ENCODE assay signal across 8 cellular contexts in genomic region chr3:50365080-50365841, GRCh38. TPM values are rescaled to one million over a fixed set of nuclear protein-coding genes. Genes with fewer than 3 reads are reported as not detected.
DNase-seq lines count a peak whose midpoint lies in the region; ATAC-seq and TF ChIP-seq lines count a peak whose summit lies in the region.

No MANE protein-coding gene starts in this region.

- TF ChIP-seq CTCF in GM12864 (IDR thresholded peaks at IDR 0.05; ENCODE audit: low read depth, low read length, missing control alignments) (no peak), coronary artery (IDR thresholded peaks at IDR 0.05) (no peak), right lobe of liver (IDR thresholded peaks at IDR 0.05) (no peak)

- WGBS in right lobe of liver (ENCODE audit: insufficient coverage, low coverage, low lambda C conversion rate, missing lambda C conversion rate), result 1% methylated on average over 11 of the region's 53 CpGs

- H3K27ac Mint-ChIP-seq in activated CD4-positive, alpha-beta T cell treated with anti-CD3 and anti-CD28 coated beads, Interleukin-2, amount 10 ng/mL, durations not matched to agents 24 days and 14 days, result peak overlapping the region; percentile 62

- intact Hi-C loops in activated CD4-positive, alpha-beta T cell treated with anti-CD3 and anti-CD28 coated beads, Interleukin-2, amount 10 ng/mL, durations not matched to agents 24 days and 14 days (cut with micrococcal nuclease), result loop anchor here (1.0 to 2.0 kb wide), 2 partner anchors 14 to 28 kb away; partner anchors contain the start of genes CYB561D2 and NPRL2
- intact Hi-C loops in right lobe of liver (cut with DNase I), result no loop called here

- peak; percentile 88 to 94 (median 90) for ATAC-seq in right lobe of liver

- no peaks in the 10 kb centered on the region for H3K36me3 Mint-ChIP-seq in activated CD4-positive, alpha-beta T cell treated with anti-CD3 and anti-CD28 coated beads, Interleukin-2, amount 10 ng/mL, durations not matched to agents 24 days and 14 days (ENCODE audit: low read depth)

- POLR2A ChIA-PET in HEK293T (lab: Yijun Ruan, JAX), result interaction anchor here (1.2 to 1.8 kb wide), 4 partner anchors 12 to 204 kb away, joined by 3 to 6 read pairs (median 4); partner anchors contain the start of gene HEMK1

- H3K27ac ChIP-seq in coronary artery (peak overlapping the region in 1 of 2 donors; percentile 43), right lobe of liver (no peak overlapping the region)

- peak overlapping the region; percentile 83 for H3K4me3 Mint-ChIP-seq in activated CD4-positive, alpha-beta T cell treated with anti-CD3 and anti-CD28 coated beads, Interleukin-2, amount 10 ng/mL, durations not matched to agents 24 days and 14 days

- CTCF ChIA-PET in HEK293T (lab: Yijun Ruan, JAX), result no interaction called here

- H3K4me1 ChIP-seq in right lobe of liver, result peaks cover 0 to 4% (median 0%) of the 10 kb centered on the region in 4 donors

- H3K4me3 ChIP-seq in GM12864 (ENCODE audit: low read depth, low read length) (peak overlapping the region; percentile 50), coronary artery (peak overlapping the region; percentile 73), right lobe of liver (peak overlapping the region; percentile 36 to 58 (median 50))

- no peaks in the 10 kb centered on the region for H3K27me3 Mint-ChIP-seq in activated CD4-positive, alpha-beta T cell treated with anti-CD3 and anti-CD28 coated beads, Interleukin-2, amount 10 ng/mL, durations not matched to agents 24 days and 14 days

- peak; percentile 67 for DNase-seq in GM12864 (ENCODE audit: low read depth)
- DNase-seq in HEK293T (ENCODE audit: extremely low spot score), result peak; percentile 91
- peak; percentile 52 for DNase-seq in NCI-H1105 (lab: John Stamatoyannopoulos, UW)
- peak; percentile 98 for DNase-seq in activated CD4-positive, alpha-beta T cell treated with anti-CD3 and anti-CD28 coated beads, Interleukin-2, amount 10 ng/mL, durations not matched to agents 24 days and 14 days
- peak; percentile 85 for DNase-seq in coronary artery (ENCODE audit: low spot score)
- DNase-seq in right lobe of liver, result peak; percentile 89 to 95 (median 92)
- peak; percentile 92 for DNase-seq in stimulated activated CD4-positive, alpha-beta T cell treated with anti-CD3 and anti-CD28 coated beads, Interleukin-4, amount 100 ng/mL, for 48 hours (ENCODE audit: low read depth in 2 of 2)
- DNase-seq in middle frontal gyrus (ENCODE audit: extremely low spot score, low spot score), result no peak

- H3K9me3 ChIP-seq in right lobe of liver, result no peaks in the 10 kb centered on the region

- H3K27me3 ChIP-seq in right lobe of liver, result no peaks in the 10 kb centered on the region

- no peak for TF ChIP-seq POLR2A in right lobe of liver (IDR thresholded peaks at IDR 0.05)

- H3K36me3 ChIP-seq in right lobe of liver, result no peaks in the 10 kb centered on the region

- H3K9me3 Mint-ChIP-seq in activated CD4-positive, alpha-beta T cell treated with anti-CD3 and anti-CD28 coated beads, Interleukin-2, amount 10 ng/mL, durations not matched to agents 24 days and 14 days, result no peaks in the 10 kb centered on the region

- H3K4me1 Mint-ChIP-seq in activated CD4-positive, alpha-beta T cell treated with anti-CD3 and anti-CD28 coated beads, Interleukin-2, amount 10 ng/mL, durations not matched to agents 24 days and 14 days, result peaks cover 11% of the 10 kb centered on the region

TF ChIP-seq in HEK293T, 16 proteins besides CTCF, POLR2A, EP300 and RAD21:
- TF ChIP-seq ZNF384 (IDR thresholded peaks at IDR 0.05), result no peak
- no peak for TF ChIP-seq NFRKB (IDR thresholded peaks at IDR 0.05)
- TF ChIP-seq LEF1 (IDR thresholded peaks at IDR 0.05; ENCODE audit: borderline replicate concordance), result no peak
- no peak for TF ChIP-seq CTBP1 (IDR thresholded peaks at IDR 0.05; ENCODE audit: borderline replicate concordance)
- no peak for TF ChIP-seq L3MBTL2 (conservative IDR thresholded peaks at IDR 0.05)
- TF ChIP-seq TARDBP (IDR thresholded peaks at IDR 0.05), result no peak
- TF ChIP-seq, protein P1, sequence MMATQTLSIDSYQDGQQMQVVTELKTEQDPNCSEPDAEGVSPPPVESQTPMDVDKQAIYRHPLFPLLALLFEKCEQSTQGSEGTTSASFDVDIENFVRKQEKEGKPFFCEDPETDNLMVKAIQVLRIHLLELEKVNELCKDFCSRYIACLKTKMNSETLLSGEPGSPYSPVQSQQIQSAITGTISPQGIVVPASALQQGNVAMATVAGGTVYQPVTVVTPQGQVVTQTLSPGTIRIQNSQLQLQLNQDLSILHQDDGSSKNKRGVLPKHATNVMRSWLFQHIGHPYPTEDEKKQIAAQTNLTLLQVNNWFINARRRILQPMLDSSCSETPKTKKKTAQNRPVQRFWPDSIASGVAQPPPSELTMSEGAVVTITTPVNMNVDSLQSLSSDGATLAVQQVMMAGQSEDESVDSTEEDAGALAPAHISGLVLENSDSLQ (IDR thresholded peaks at IDR 0.05), result no peak
- TF ChIP-seq FOXM1 (IDR thresholded peaks at IDR 0.05; ENCODE audit: borderline replicate concordance), result no peak
- no peak for TF ChIP-seq ARNT (IDR thresholded peaks at IDR 0.05)
- no peak for TF ChIP-seq BHLHE40 (IDR thresholded peaks at IDR 0.05; ENCODE audit: borderline replicate concordance)
- no peak for TF ChIP-seq HDGF (IDR thresholded peaks at IDR 0.05; ENCODE audit: borderline replicate concordance)
- no peak for TF ChIP-seq ELF4 (IDR thresholded peaks at IDR 0.05)
- TF ChIP-seq FOXA1 (IDR thresholded peaks at IDR 0.05), result no peak
- TF ChIP-seq SP1 (IDR thresholded peaks at IDR 0.05), result no peak
- TF ChIP-seq SUZ12 (IDR thresholded peaks at IDR 0.05), result no peak
- TF ChIP-seq FOXK2 (IDR thresholded peaks at IDR 0.05), result no peak

RNA-seq across cellular contexts. Expression of gene TMEM115, which starts 5.9 kb away (rescaled TPM):
- total RNA-seq in activated CD4-positive, alpha-beta T cell treated with anti-CD3 and anti-CD28 coated beads, Interleukin-2, amount 10 ng/mL, durations not matched to agents 24 days and 14 days, result 20.3 and 20.5 TPM in 2 replicates
- total RNA-seq in right lobe of liver, result 10 to 100 TPM; 15.0 to 30.9 (median 19.2) TPM

RNA-seq across cellular contexts. Expression of gene CYB561D2, which starts 14.6 kb away (rescaled TPM):
- total RNA-seq in activated CD4-positive, alpha-beta T cell treated with anti-CD3 and anti-CD28 coated beads, Interleukin-2, amount 10 ng/mL, durations not matched to agents 24 days and 14 days, result 23.9 and 27.0 TPM in 2 replicates
- 10 to 100 TPM; 14.3 to 29.4 (median 20.7) TPM for total RNA-seq in right lobe of liver

RNA-seq across cellular contexts. Expression of gene NPRL2, which starts 14.7 kb away (rescaled TPM):
- 38.1 and 43.0 TPM in 2 replicates for total RNA-seq in activated CD4-positive, alpha-beta T cell treated with anti-CD3 and anti-CD28 coated beads, Interleukin-2, amount 10 ng/mL, durations not matched to agents 24 days and 14 days
- total RNA-seq in right lobe of liver, result 10 to 100 TPM; 10.6 to 18.3 (median 14.4) TPM

RNA-seq across cellular contexts. Expression of gene ZMYND10, which starts 19.7 kb away (rescaled TPM):
- total RNA-seq in activated CD4-positive, alpha-beta T cell treated with anti-CD3 and anti-CD28 coated beads, Interleukin-2, amount 10 ng/mL, durations not matched to agents 24 days and 14 days, result 1.2 and 1.3 TPM in 2 replicates
- total RNA-seq in right lobe of liver, result under 1 TPM; 0.25 to 0.70 (median 0.46) TPM

RNA-seq across cellular contexts. Expression of gene RASSF1, which starts 24.6 kb away (rescaled TPM):
- total RNA-seq in activated CD4-positive, alpha-beta T cell treated with anti-CD3 and anti-CD28 coated beads, Interleukin-2, amount 10 ng/mL, durations not matched to agents 24 days and 14 days, result 68.3 and 68.8 TPM in 2 replicates
- 10 to 100 TPM in 3 of 6 experiments, 1 to 10 TPM in 3; 5.2 to 17.8 (median 9.1) TPM for total RNA-seq in right lobe of liver
